Comparison of ENCODE assay signal across 8 cellular contexts in the genomic region with DNA sequence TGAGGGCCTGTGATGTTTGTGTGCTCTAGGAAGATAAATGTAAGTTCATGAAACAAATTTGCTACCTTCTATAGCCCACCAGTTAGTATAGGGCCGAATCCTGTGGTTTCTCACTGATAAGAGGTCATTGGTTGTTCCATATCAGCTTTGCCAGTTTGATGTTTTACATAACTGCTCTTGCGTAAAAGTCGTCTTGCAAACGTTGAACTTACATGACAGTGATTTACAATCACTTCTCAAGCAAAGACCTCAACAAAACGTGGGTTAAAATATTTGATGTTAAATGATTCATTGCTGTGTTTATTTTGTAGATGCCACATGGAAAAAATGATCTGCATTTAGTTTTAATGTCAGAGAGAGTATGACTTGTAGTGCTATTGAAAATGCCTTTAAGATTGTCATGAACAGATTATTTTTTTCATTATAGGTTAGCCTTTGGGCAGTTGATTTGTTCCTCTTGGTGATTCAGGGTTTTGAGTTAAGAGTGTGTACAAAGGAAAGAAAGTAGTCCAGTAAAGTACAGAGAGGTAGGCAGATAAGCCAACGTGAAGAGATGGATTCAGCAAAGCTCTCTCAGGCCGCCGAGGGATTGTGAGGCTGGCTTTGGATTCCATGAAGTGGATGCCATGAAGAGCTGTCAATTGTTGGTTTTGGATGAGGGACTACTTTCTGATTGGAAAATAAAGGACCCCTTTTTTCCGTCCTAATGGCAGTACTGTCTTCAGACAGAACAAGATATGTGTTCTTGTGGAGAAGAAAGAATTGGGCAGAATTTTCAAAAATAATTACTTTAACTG. TPM values are rescaled to one million over a fixed set of nuclear protein-coding genes. Genes with fewer than 3 reads are reported as not detected.
DNase-seq lines count a peak whose midpoint lies in the region; ATAC-seq and TF ChIP-seq lines count a peak whose summit lies in the region.

No MANE protein-coding gene starts in this region.

- peak overlapping the region; percentile 91 for H3K4me3 ChIP-seq in neural cell (ENCODE audit: low read length)

- H3K27ac ChIP-seq in neural cell (ENCODE audit: low read length), result no peak overlapping the region

- no peak for TF ChIP-seq CTCF in neural cell (IDR thresholded peaks at IDR 0.05; ENCODE audit: poor library complexity, severe bottlenecking)

- no peak for ATAC-seq in HG02981 (IDR thresholded peaks at IDR 0.05; ENCODE audit: unreplicated experiment)
- no peak for ATAC-seq in GM21825 (IDR thresholded peaks at IDR 0.05; ENCODE audit: unreplicated experiment)

- peaks cover 30% of the 10 kb centered on the region for H3K4me1 ChIP-seq in ES-I3 (ENCODE audit: insufficient read depth, low read length)

- H3K4me2 ChIP-seq in neural cell (ENCODE audit: low read length), result peak overlapping the region; percentile 83

- peaks cover 92% of the 10 kb centered on the region for H3K79me2 ChIP-seq in neural cell (replicated peaks; ENCODE audit: insufficient read depth, low read length)

- DNase-seq in NOMO-1 treated with DMSO at 0.1 percent for 48 hours (lab: John Stamatoyannopoulos, UW; ENCODE audit: unreplicated experiment), result peak; percentile 85
- peak; percentile 33 for DNase-seq in dermis blood vessel endothelial cell
- no peak for DNase-seq in stimulated activated CD4-positive, alpha-beta T cell treated with anti-CD3 and anti-CD28 coated beads, Interleukin-4, amount 100 ng/mL, for 24 hours
- no peak for DNase-seq in NCI-H1092 (lab: John Stamatoyannopoulos, UW)

- H3K9me3 ChIP-seq in ES-I3 (ENCODE audit: control insufficient read depth, insufficient read depth, low read length) (no peaks in the 10 kb centered on the region), neural cell (ENCODE audit: low read length) (no peaks in the 10 kb centered on the region)

- no peaks in the 10 kb centered on the region for H3K9me2 ChIP-seq in neural cell (ENCODE audit: insufficient read depth, low read length)

- H3K9ac ChIP-seq in ES-I3 (ENCODE audit: low read depth, low read length) (peak overlapping the region; percentile 7; the same call in 1 of the 2 replicates), neural cell (ENCODE audit: low read length) (peak overlapping the region; percentile 98)

- no peaks in the 10 kb centered on the region for H3F3A ChIP-seq in neural cell (ENCODE audit: insufficient read depth, low read length, poor library complexity, severe bottlenecking)

- no peak for TF ChIP-seq RAD21 in neural cell (conservative IDR thresholded peaks at IDR 0.05)

- H2AFZ ChIP-seq in neural cell (ENCODE audit: low read depth, low read length), result no peak overlapping the region

- TF ChIP-seq EP300 in neural cell (conservative IDR thresholded peaks at IDR 0.05; ENCODE audit: poor library complexity, severe bottlenecking), result no peak

- H4K20me1 ChIP-seq in neural cell (ENCODE audit: insufficient read depth), result peaks cover 31% of the 10 kb centered on the region

- H3K36me3 ChIP-seq in ES-I3 (ENCODE audit: insufficient read depth, low read length) (peaks cover 33% of the 10 kb centered on the region), neural cell (ENCODE audit: insufficient read depth, low read length) (peaks cover 6% of the 10 kb centered on the region)

- no peaks in the 10 kb centered on the region for H3K27me3 ChIP-seq in neural cell (ENCODE audit: insufficient read depth, low read depth, low read length)

TF ChIP-seq in neural cell, 6 proteins besides CTCF, POLR2A, EP300 and RAD21:
- TF ChIP-seq POLR2AphosphoS5 (IDR thresholded peaks at IDR 0.05) (no peak), SMC3 (conservative IDR thresholded peaks at IDR 0.05; ENCODE audit: poor library complexity) (no peak), TAF1 (IDR thresholded peaks at IDR 0.05; ENCODE audit: low read depth) (no peak), MXI1 (conservative IDR thresholded peaks at IDR 0.05; ENCODE audit: poor library complexity, severe bottlenecking) (no peak), EZH2 (IDR thresholded peaks at IDR 0.05; ENCODE audit: borderline replicate concordance, insufficient read depth, low read length, poor library complexity, severe bottlenecking) (no peak)
- TF ChIP-seq, protein P1, sequence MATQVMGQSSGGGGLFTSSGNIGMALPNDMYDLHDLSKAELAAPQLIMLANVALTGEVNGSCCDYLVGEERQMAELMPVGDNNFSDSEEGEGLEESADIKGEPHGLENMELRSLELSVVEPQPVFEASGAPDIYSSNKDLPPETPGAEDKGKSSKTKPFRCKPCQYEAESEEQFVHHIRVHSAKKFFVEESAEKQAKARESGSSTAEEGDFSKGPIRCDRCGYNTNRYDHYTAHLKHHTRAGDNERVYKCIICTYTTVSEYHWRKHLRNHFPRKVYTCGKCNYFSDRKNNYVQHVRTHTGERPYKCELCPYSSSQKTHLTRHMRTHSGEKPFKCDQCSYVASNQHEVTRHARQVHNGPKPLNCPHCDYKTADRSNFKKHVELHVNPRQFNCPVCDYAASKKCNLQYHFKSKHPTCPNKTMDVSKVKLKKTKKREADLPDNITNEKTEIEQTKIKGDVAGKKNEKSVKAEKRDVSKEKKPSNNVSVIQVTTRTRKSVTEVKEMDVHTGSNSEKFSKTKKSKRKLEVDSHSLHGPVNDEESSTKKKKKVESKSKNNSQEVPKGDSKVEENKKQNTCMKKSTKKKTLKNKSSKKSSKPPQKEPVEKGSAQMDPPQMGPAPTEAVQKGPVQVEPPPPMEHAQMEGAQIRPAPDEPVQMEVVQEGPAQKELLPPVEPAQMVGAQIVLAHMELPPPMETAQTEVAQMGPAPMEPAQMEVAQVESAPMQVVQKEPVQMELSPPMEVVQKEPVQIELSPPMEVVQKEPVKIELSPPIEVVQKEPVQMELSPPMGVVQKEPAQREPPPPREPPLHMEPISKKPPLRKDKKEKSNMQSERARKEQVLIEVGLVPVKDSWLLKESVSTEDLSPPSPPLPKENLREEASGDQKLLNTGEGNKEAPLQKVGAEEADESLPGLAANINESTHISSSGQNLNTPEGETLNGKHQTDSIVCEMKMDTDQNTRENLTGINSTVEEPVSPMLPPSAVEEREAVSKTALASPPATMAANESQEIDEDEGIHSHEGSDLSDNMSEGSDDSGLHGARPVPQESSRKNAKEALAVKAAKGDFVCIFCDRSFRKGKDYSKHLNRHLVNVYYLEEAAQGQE (IDR thresholded peaks at IDR 0.05; ENCODE audit: borderline replicate concordance), result no peak

RNA-seq across cellular contexts. Expression of a gene that starts 2.6 kb away (rescaled TPM):
- total RNA-seq in dermis blood vessel endothelial cell, result 153 and 156 TPM in 2 replicates
- 277 and 287 TPM in 2 replicates for polyA plus RNA-seq in neural cell
- 286 and 289 TPM in 2 replicates for polyA minus RNA-seq in neural cell

RNA-seq across cellular contexts. Expression of a gene that starts 2.9 kb away (rescaled TPM):
- total RNA-seq in dermis blood vessel endothelial cell, result 27.1 and 28.1 TPM in 2 replicates
- 114 and 135 TPM in 2 replicates for polyA plus RNA-seq in neural cell
- 40.3 and 55.3 TPM in 2 replicates for polyA minus RNA-seq in neural cell

RNA-seq across cellular contexts. Expression of a gene that starts 35.8 kb away (rescaled TPM):
- 24.7 and 44.4 TPM in 2 replicates for total RNA-seq in dermis blood vessel endothelial cell
- 0.77 and 2.3 TPM in 2 replicates for polyA plus RNA-seq in neural cell
- polyA minus RNA-seq in neural cell, result 0.93 and 1.7 TPM in 2 replicates

RNA-seq across cellular contexts. Expression of a gene that starts 44.8 kb away (rescaled TPM):
- total RNA-seq in dermis blood vessel endothelial cell, result 1.1 and 2.7 TPM in 2 replicates
- polyA plus RNA-seq in neural cell, result 0.26 and 3.0 TPM in 2 replicates
- polyA minus RNA-seq in neural cell, result not detected in 2 replicates

Comparison
In these comparisons a context has a peak if more than half of its experiments do, and no peak if none do; other contexts are left out.
1. DNase-seq: peak in NOMO-1 treated with DMSO at 0.1 percent for 48 hours (single experiment) and dermis blood vessel endothelial cell (single experiment); none in stimulated activated CD4-positive, alpha-beta T cell treated with anti-CD3 and anti-CD28 coated beads, Interleukin-4, amount 100 ng/mL, for 24 hours (single experiment) and NCI-H1092 (single experiment).